Comparison of ENCODE assay signal across 13 cellular contexts in genomic region chr9:94907246-94907936, GRCh38.
DNase-seq lines count a peak whose midpoint lies in the region; FAIRE-seq lines count a peak whose summit lies in the region.
"Had no signal": no experiment of that assay in that cellular context is flagged by ENCODE, and none has a peak within 500 bp of the region (broad histone marks: within the 10 kb centered on the region; RNA-seq: fewer than 3 reads in every experiment).

No MANE protein-coding gene starts in this region.

- H3K4me1 ChIP-seq in SJCRH30 (peaks cover 32% of the 10 kb centered on the region), mesodermal cell (ENCODE audit: control insufficient read depth, insufficient read depth, low read length, poor library complexity, severe bottlenecking) (peaks cover 47% of the 10 kb centered on the region)

- no peaks in the 10 kb centered on the region for H3K36me3 ChIP-seq in SJCRH30
- H3K36me3 ChIP-seq in mesodermal cell (ENCODE audit: control insufficient read depth, insufficient read depth, low read length) = no peaks in the 10 kb centered on the region

- no peak overlapping the region for H3K4me3 ChIP-seq in SJCRH30
- no peak overlapping the region for H3K4me3 ChIP-seq in mesodermal cell (ENCODE audit: extremely low read depth, insufficient read depth, low read length, poor library complexity, severe bottlenecking)

- DNase-seq in SJCRH30 (peak in 1 of 2 experiments; percentile 46), dermis blood vessel endothelial cell (peak; percentile 24), GM19239 (ENCODE audit: insufficient read length, low spot score) (no peak), posterior cingulate gyrus (no peak), OCI-M1 (lab: John Stamatoyannopoulos, UW) (no peak)
- DNase-seq: activated naive CD8-positive, alpha-beta T cell treated with anti-CD3 and anti-CD28 coated beads, Interleukin-2, amount 50 U/mL, for 24 hours; activated T-cell treated with anti-CD3 and anti-CD28 coated beads for 4 hours; CD8-positive, alpha-beta T cell; effector memory CD8-positive, alpha-beta T cell; NCI-H1092; stimulated activated CD4-positive, alpha-beta T cell treated with anti-CD3 and anti-CD28 coated beads, Interleukin-2, amount 100 ng/mL, for 48 hours had no signal

- H3K27me3 ChIP-seq in SJCRH30 = no peaks in the 10 kb centered on the region

- WGBS in mesodermal cell (ENCODE audit: insufficient coverage in 2 of 2), 2 experiments = 92 to 95% methylated on average over 5 of the region's 8 CpGs

- H3K27ac ChIP-seq in SJCRH30 = peak overlapping the region; percentile 24
- peak overlapping the region; percentile 65 for H3K27ac ChIP-seq in mesodermal cell (ENCODE audit: low read depth, low read length, severe bottlenecking)
- peak overlapping the region; percentile 90 for H3K27ac ChIP-seq in temporal lobe (ENCODE audit: low read depth, low read length)

- FAIRE-seq in GM19239 (lab: Jason Lieb, UNC) = no peak

- intact Hi-C loops in posterior cingulate gyrus (cut with DNase I) = loop anchor here (5.0 to 10.0 kb wide), 2 partner anchors 95 to 123 kb away; no protein-coding TSS in a partner anchor

- H3K9me3 ChIP-seq in SJCRH30 (replicated peaks) = no peaks in the 10 kb centered on the region
- no peaks in the 10 kb centered on the region for H3K9me3 ChIP-seq in mesodermal cell (ENCODE audit: control insufficient read depth, low read length)

Comparison
In these comparisons a context has a peak if more than half of its experiments do, and no peak if none do; other contexts are left out.
1. H3K27ac ChIP-seq: peak in every context shown above with its lines; median percentile 90 in temporal lobe; 65 in mesodermal cell; 24 in SJCRH30.